Comparison of ENCODE assay signal across 22 cellular contexts in genomic region chr3:19891740-19892139, GRCh38. TPM values are rescaled to one million over a fixed set of nuclear protein-coding genes. Genes with fewer than 3 reads are reported as not detected.
DNase-seq lines count a peak whose midpoint lies in the region; ATAC-seq, FAIRE-seq and TF ChIP-seq lines count a peak whose summit lies in the region.
"Had no signal": no experiment of that assay in that cellular context is flagged by ENCODE, and none has a peak within 500 bp of the region (broad histone marks: within the 10 kb centered on the region; RNA-seq: fewer than 3 reads in every experiment).

No MANE protein-coding gene starts in this region.

- no peak overlapping the region for H3K4me2 ChIP-seq in IMR-90 (ENCODE audit: low read depth, low read length)
- H3K4me2 ChIP-seq in K562 (ENCODE audit: insufficient read depth, low read length), result no peak overlapping the region
- H3K4me2 ChIP-seq: KMS-11 had no signal

- TF ChIP-seq CTCF in IMR-90 (conservative IDR thresholded peaks at IDR 0.05; ENCODE audit: low read depth, low read length) (no peak), K562 (IDR thresholded peaks at IDR 0.05 in 2 of 3, conservative IDR thresholded peaks at IDR 0.05 in 1 of 3; ENCODE audit: insufficient read depth in 2 of 3, low read depth in 1 of 3, low read length in 3 of 3) (no peak), foreskin keratinocyte (conservative IDR thresholded peaks at IDR 0.05) (no peak), transverse colon (IDR thresholded peaks at IDR 0.05) (no peak)

- dilution Hi-C loops in IMR-90 (cut with HindIII; ENCODE audit: low sequenced_read_pairs, unreplicated experiment), result no loop called here

- H2BK120ac ChIP-seq in IMR-90 (ENCODE audit: low read depth, low read length), result peak overlapping the region; percentile 28; the same call in 1 of the 2 replicates

- H3K36me3 ChIP-seq in IMR-90 (ENCODE audit: control insufficient read depth, insufficient read depth, low read length) (no peaks in the 10 kb centered on the region), K562 (ENCODE audit: control insufficient read depth, insufficient read depth, low read length) (no peaks in the 10 kb centered on the region), transverse colon (no peaks in the 10 kb centered on the region)
- H3K36me3 ChIP-seq: sigmoid colon had no signal

- H3K4ac ChIP-seq in IMR-90 (ENCODE audit: low read depth, low read length), result 0 out of 2 replicates have a peak overlapping the region, but pooled peaks have one; percentile 57

- H3K4me3 ChIP-seq in IMR-90 (ENCODE audit: insufficient read depth, low read depth, low read length) (no peak overlapping the region), K562 (no peak overlapping the region), transverse colon (no peak overlapping the region)
- H3K4me3 ChIP-seq: lung, sigmoid colon had no signal

- H4K8ac ChIP-seq in IMR-90 (ENCODE audit: low read depth in 2 of 2, low read length in 2 of 2), result no peak overlapping the region

- peak overlapping the region; percentile 29; the same call in 1 of the 3 replicates for H2BK15ac ChIP-seq in IMR-90 (ENCODE audit: low read depth, low read length)

- no peak for TF ChIP-seq EP300 in K562 (IDR thresholded peaks at IDR 0.05; ENCODE audit: low read length)
- no peak for TF ChIP-seq EP300 in transverse colon (IDR thresholded peaks at IDR 0.05; ENCODE audit: low read depth)

- H3K79me1 ChIP-seq in IMR-90 (ENCODE audit: low read depth in 1 of 2, low read length in 2 of 2), result no peaks in the 10 kb centered on the region

- H2AFZ ChIP-seq in IMR-90 (replicated peaks; ENCODE audit: low read length, poor library complexity) (no peak overlapping the region), K562 (ENCODE audit: low read depth, low read length) (no peak overlapping the region)

- no peaks in the 10 kb centered on the region for H3K9me3 ChIP-seq in IMR-90 (ENCODE audit: control insufficient read depth, insufficient read depth, low read length)
- no peaks in the 10 kb centered on the region for H3K9me3 ChIP-seq in K562 (replicated peaks; ENCODE audit: control insufficient read depth, insufficient read depth, low read depth, low read length)
- no peaks in the 10 kb centered on the region for H3K9me3 ChIP-seq in transverse colon
- H3K9me3 ChIP-seq: sigmoid colon had no signal

- no peak overlapping the region for H3K23ac ChIP-seq in IMR-90 (ENCODE audit: low read depth, low read length)

- H3K4me1 ChIP-seq in IMR-90 (ENCODE audit: control insufficient read depth, insufficient read depth, low read length) (peaks cover 12% of the 10 kb centered on the region), K562 (replicated peaks in 1 of 2; ENCODE audit: control insufficient read depth in 2 of 2, insufficient read depth in 2 of 2, low read length in 2 of 2) (peaks cover 0 to 17% of the 10 kb centered on the region in 2 experiments; a peak in 3 of 5 replicates), foreskin keratinocyte (peaks cover 6% of the 10 kb centered on the region), transverse colon (peaks cover 9 to 39% (median 18%) of the 10 kb centered on the region in 4 donors)

- no peak overlapping the region for H3K18ac ChIP-seq in IMR-90 (ENCODE audit: low read depth, low read length)

- no CpG with 5 or more reads among the region's 1 CpG for WGBS in IMR-90 (ENCODE audit: extremely low coverage in 2 of 2, insufficient read length in 1 of 2), 2 experiments
- WGBS in K562 (ENCODE audit: insufficient coverage, low coverage, missing lambda C conversion rate), result 29% methylated on average over 1 of the region's 1 CpG
- 65% methylated on average over 1 of the region's 1 CpG; no CpG with 5 or more reads in 1 of the 2 donors for WGBS in transverse colon (ENCODE audit: low coverage in 1 of 2), 2 donors

- H3K9ac ChIP-seq in IMR-90 (ENCODE audit: low read depth, low read length) (no peak overlapping the region), K562 (ENCODE audit: insufficient read depth in 1 of 2, low read depth in 2 of 2, low read length in 2 of 2) (no peak overlapping the region)
- H3K9ac ChIP-seq: KMS-11 had no signal

- H4K20me1 ChIP-seq in IMR-90 (ENCODE audit: insufficient read depth, low read length), result no peaks in the 10 kb centered on the region
- no peaks in the 10 kb centered on the region for H4K20me1 ChIP-seq in K562 (replicated peaks; ENCODE audit: control insufficient read depth, insufficient read depth, low read length)

- H4K91ac ChIP-seq in IMR-90 (ENCODE audit: insufficient read depth, low read depth, low read length), result no peak overlapping the region

- no peak overlapping the region for H2BK5ac ChIP-seq in IMR-90 (ENCODE audit: low read depth, low read length, poor library complexity, severe bottlenecking)

- POLR2A ChIA-PET in IMR-90 (lab: Charles Lee; ENCODE audit: unreplicated experiment) (no interaction called here), K562 (lab: Yijun Ruan, JAX) (no interaction called here), HEK293T (lab: Yijun Ruan, JAX) (no interaction called here)

- H2AK9ac ChIP-seq in IMR-90 (replicated peaks; ENCODE audit: low read depth, low read length, poor library complexity), result no peak overlapping the region

- H3K27me3 ChIP-seq in IMR-90 (ENCODE audit: control insufficient read depth, insufficient read depth, low read length) (no peaks in the 10 kb centered on the region), K562 (ENCODE audit: control insufficient read depth in 2 of 2, insufficient read depth in 2 of 2, low read length in 2 of 2) (no peaks in the 10 kb centered on the region), foreskin keratinocyte (no peaks in the 10 kb centered on the region), transverse colon (no peaks in the 10 kb centered on the region)
- H3K27me3 ChIP-seq: sigmoid colon had no signal

- BruUV-seq in IMR-90 (replicated peaks; lab: Mats Ljungman, UMichigan), result no TSS peak
- no TSS peak for BruUV-seq in K562 (replicated peaks; lab: Mats Ljungman, UMichigan)

- DNase-seq in IMR-90, result peak; percentile 61
- no peak for DNase-seq in K562 (ENCODE audit: extremely low read depth in 1 of 4, low spot score in 3 of 4)
- peak; percentile 42 to 76 for DNase-seq in foreskin keratinocyte
- DNase-seq in transverse colon, result peak; percentile 16
- no peak for DNase-seq in NCI-H146 (lab: John Stamatoyannopoulos, UW)
- DNase-seq in HEK293T (ENCODE audit: extremely low spot score), result no peak
- DNase-seq: activated B cell treated with CpG ODN at 0.5 μM for 24 hours; activated CD8-positive, alpha-beta memory T cell treated with anti-CD3 and anti-CD28 coated beads, Interleukin-2, amount 50 U/mL, for 4 hours; AML-193; CD8-positive, alpha-beta T cell; NCI-H1048; NCI-H1930; NCI-H2227 treated with DMSO at 0.1 percent for 48 hours; NCI-H82; Right ventricle myocardium superior; sigmoid colon had no signal

- peak overlapping the region; percentile 2; the same call in 1 of the 2 replicates for H3K14ac ChIP-seq in IMR-90 (replicated peaks; ENCODE audit: low read depth, low read length)

- FAIRE-seq in K562 (lab: Jason Lieb, UNC), result no peak
- FAIRE-seq: G401.6, HTR-8/SVneo had no signal

- TF ChIP-seq POLR2A in IMR-90 (IDR thresholded peaks at IDR 0.05; ENCODE audit: low read depth, low read length), result no peak
- TF ChIP-seq POLR2A in K562 (conservative IDR thresholded peaks at IDR 0.05), result no peak
- no peak for TF ChIP-seq POLR2A in transverse colon (IDR thresholded peaks at IDR 0.05)

- in situ Hi-C loops in IMR-90 (cut with MboI; ENCODE audit: low sequenced_read_pairs) (loop anchor here (5.0 kb wide), 1 partner anchor 51 kb away; no protein-coding TSS in a partner anchor), K562 (cut with MboI) (no loop called here), transverse colon (cut with MboI; ENCODE audit: low pct_ligation_motif_present in 1 of 4, low pct_unique_long_range_greater_than_20kb in 1 of 4, low sequenced_read_pairs in 3 of 4) (loop anchor here in 1 of 4 donors (10.0 kb wide), 1 partner anchor 53 kb away; the partner anchor contains the start of gene RAB5A)

- no peak overlapping the region for H3K56ac ChIP-seq in IMR-90 (ENCODE audit: extremely low read depth, insufficient read depth, low read length)

- TF ChIP-seq RAD21 in IMR-90 (IDR thresholded peaks at IDR 0.05; ENCODE audit: low read length), result no peak
- TF ChIP-seq RAD21 in K562 (CRISPR knock-in tag; conservative IDR thresholded peaks at IDR 0.05 in 1 of 2, IDR thresholded peaks at IDR 0.05 in 1 of 2), result no peak

- intact Hi-C loops in IMR-90 (cut with micrococcal nuclease), result no loop called here
- intact Hi-C loops in K562 (cut with micrococcal nuclease), result no loop called here
- intact Hi-C loops in transverse colon (cut with DNase I; ENCODE audit: low total_unique reads), result no loop called here

- no peak overlapping the region for H3K27ac ChIP-seq in IMR-90 (ENCODE audit: insufficient read depth, low read length)
- H3K27ac ChIP-seq in K562 (ENCODE audit: extremely low read depth, low read depth, low read length), result no peak overlapping the region
- no peak overlapping the region for H3K27ac ChIP-seq in foreskin keratinocyte
- H3K27ac ChIP-seq in transverse colon, result peak overlapping the region in 1 of 4 donors; percentile 6
- H3K27ac ChIP-seq: KMS-11, sigmoid colon had no signal

- peak overlapping the region; percentile 87; the same call in 1 of the 2 replicates for H2AK5ac ChIP-seq in IMR-90 (ENCODE audit: low read depth, low read length)

- CTCF ChIA-PET in IMR-90 (lab: Yijun Ruan, JAX) (no interaction called here), K562 (lab: Yijun Ruan, JAX; ENCODE audit: low intra/inter-chr PET ratio) (no interaction called here), HEK293T (lab: Yijun Ruan, JAX) (no interaction called here)

- H3K79me2 ChIP-seq in K562 (ENCODE audit: control insufficient read depth, insufficient read depth, low read length), result no peaks in the 10 kb centered on the region

- H4K5ac ChIP-seq in IMR-90 (ENCODE audit: low read depth, low read length), result no peak overlapping the region

- ATAC-seq in IMR-90 (ENCODE audit: low read depth), result no peak
- no peak for ATAC-seq in K562
- ATAC-seq in foreskin keratinocyte, result peak; percentile 64
- ATAC-seq in GM21423 (IDR thresholded peaks at IDR 0.05; ENCODE audit: unreplicated experiment), result no peak
- ATAC-seq: activated T-helper 17 cell treated with anti-CD3 and anti-CD28 coated beads, Interleukin-2, amount 50 U/mL, for 72 hours; CD8-positive, alpha-beta T cell had no signal

- H3K9me1 ChIP-seq in IMR-90 (ENCODE audit: insufficient read depth, low read length), result peaks cover 9% of the 10 kb centered on the region; the same call in 1 of the 2 replicates
- no peaks in the 10 kb centered on the region for H3K9me1 ChIP-seq in K562 (ENCODE audit: control insufficient read depth, insufficient read depth, low read length)

- no peak overlapping the region for H2BK20ac ChIP-seq in IMR-90 (ENCODE audit: low read depth, low read length)

RNA-seq across cellular contexts. Expression of gene EFHB, which starts 42.3 kb away (rescaled TPM):
- under 0.01 TPM in 2 replicates for total RNA-seq in IMR-90 (2012; rRNA removed)
- polyA plus RNA-seq in IMR-90 (2012; rRNA removed), result 0.30 and 1.0 TPM in 2 replicates
- polyA plus RNA-seq in IMR-90 (2012; cell fraction: cytosol; rRNA removed), result 0.19 and 0.62 TPM in 2 replicates
- 0.50 TPM in 1 of 2 replicates, not detected in the other for polyA plus RNA-seq in IMR-90 (2012; cell fraction: nucleus; rRNA removed; ENCODE audit: low replicate concordance)
- total RNA-seq in K562 (2011; cell fraction: chromatin; rRNA removed; ENCODE audit: low replicate concordance), result 2.6 and 4.1 TPM in 2 replicates
- total RNA-seq in K562 (2011; cell fraction: nucleolus; rRNA removed), result 6.8 and 7.6 TPM in 2 replicates
- 7.9 and 9.7 TPM in 2 replicates for total RNA-seq in K562 (2011; cell fraction: nucleoplasm; rRNA removed)
- total RNA-seq in K562 (2014; rRNA removed), result 2.0 and 4.0 TPM in 2 replicates
- 1.6 and 1.7 TPM in 2 replicates for total RNA-seq in K562 (2014; rRNA removed; fragmentation: Illumina TruSeq; extraction: Trizol)
- 1.5 and 1.7 TPM in 2 replicates for total RNA-seq in K562 (2015; rRNA removed; fragmentation: Illumina TruSeq; extraction: Trizol)
- total RNA-seq in K562 (2021), result 1.5 and 2.0 TPM in 2 replicates
- 1.4 and 2.3 TPM in 2 replicates for polyA plus RNA-seq in K562 (2011; rRNA removed)
- polyA plus RNA-seq in K562 (2011; cell fraction: cytosol; rRNA removed), result 0.86 and 1.1 TPM in 2 replicates
- polyA plus RNA-seq in K562 (2011; cell fraction: nucleus; rRNA removed), result 5.7 and 7.3 TPM in 2 replicates
- 2.5 and 2.6 TPM in 2 replicates for polyA plus RNA-seq in K562 (2012)
- 2.5 and 3.6 TPM in 2 replicates for polyA plus RNA-seq in K562 (2014; fragmentation: Illumina TruSeq; extraction: Trizol)
- polyA plus RNA-seq in K562 (2014; fragmentation: Nextera tagmentation; extraction: Ambion mirVana), result 1 to 10 TPM; 1.5 to 2.0 TPM
- polyA plus RNA-seq in K562 (2014; rRNA removed), result 1.8 and 2.4 TPM in 2 replicates
- polyA minus RNA-seq in K562 (2011; rRNA and poly(A)+ RNA removed), result 2.9 and 3.0 TPM in 2 replicates
- polyA minus RNA-seq in K562 (2011; cell fraction: cytosol; rRNA and poly(A)+ RNA removed), result 1.7 TPM in 1 of 2 replicates, not detected in the other
- 6.3 and 8.2 TPM in 2 replicates for polyA minus RNA-seq in K562 (2011; cell fraction: nucleus; rRNA and poly(A)+ RNA removed)
- total RNA-seq in foreskin keratinocyte, result 0.24 TPM in 1 of 2 replicates, not detected in the other
- polyA plus RNA-seq in foreskin keratinocyte, result 0.18 and 0.34 TPM in 2 replicates
- total RNA-seq in transverse colon, result under 1 TPM in 2 of 4 donors, not detected in 2; 0.64 to 0.68 TPM
- total RNA-seq: Right ventricle myocardium superior had no signal

RNA-seq across cellular contexts. Expression of gene RAB5A, which starts 55.2 kb away (rescaled TPM):
- total RNA-seq in IMR-90 (2012; rRNA removed) (46.4 and 82.8 TPM in 2 replicates), K562 (2014; rRNA removed) (35.9 and 49.0 TPM in 2 replicates), K562 (2014; rRNA removed; fragmentation: Illumina TruSeq; extraction: Trizol) (50.5 and 56.9 TPM in 2 replicates), K562 (2015; rRNA removed; fragmentation: Illumina TruSeq; extraction: Trizol) (60.9 and 64.2 TPM in 2 replicates), K562 (2021) (50.0 and 52.7 TPM in 2 replicates), foreskin keratinocyte (41.6 and 42.5 TPM in 2 replicates), transverse colon (100 to 1,000 TPM in 1 of 4 donors, 10 to 100 TPM in 3; 80.6 to 105 (median 87.5) TPM)
- polyA plus RNA-seq in IMR-90 (2012; rRNA removed) (33.3 and 37.2 TPM in 2 replicates), K562 (2011; rRNA removed) (36.7 and 47.2 TPM in 2 replicates), K562 (2014; fragmentation: Illumina TruSeq; extraction: Trizol) (52.5 and 58.4 TPM in 2 replicates), K562 (2014; fragmentation: Nextera tagmentation; extraction: Ambion mirVana) (10 to 100 TPM; 28.3 to 31.3 TPM), K562 (2014; rRNA removed) (36.8 and 42.7 TPM in 2 replicates), foreskin keratinocyte (22.6 and 24.8 TPM in 2 replicates)
- polyA plus RNA-seq in IMR-90 (2012; cell fraction: cytosol; rRNA removed), result 6.8 and 17.0 TPM in 2 replicates
- polyA plus RNA-seq in IMR-90 (2012; cell fraction: nucleus; rRNA removed; ENCODE audit: low replicate concordance), result 7.1 and 15.1 TPM in 2 replicates
- 45.0 and 88.5 TPM in 2 replicates for total RNA-seq in K562 (2011; cell fraction: chromatin; rRNA removed; ENCODE audit: low replicate concordance)
- total RNA-seq in K562 (2011; cell fraction: nucleolus; rRNA removed), result 31.9 and 35.0 TPM in 2 replicates
- total RNA-seq in K562 (2011; cell fraction: nucleoplasm; rRNA removed), result 38.7 and 58.9 TPM in 2 replicates
- 18.8 and 20.0 TPM in 2 replicates for polyA plus RNA-seq in K562 (2011; cell fraction: cytosol; rRNA removed)
- 15.8 and 17.9 TPM in 2 replicates for polyA plus RNA-seq in K562 (2011; cell fraction: nucleus; rRNA removed)
- polyA plus RNA-seq in K562 (2012), result 38.1 and 50.5 TPM in 2 replicates
- polyA minus RNA-seq in K562 (2011; rRNA and poly(A)+ RNA removed), result 65.6 and 73.3 TPM in 2 replicates
- polyA minus RNA-seq in K562 (2011; cell fraction: cytosol; rRNA and poly(A)+ RNA removed), result 28.4 and 37.9 TPM in 2 replicates
- polyA minus RNA-seq in K562 (2011; cell fraction: nucleus; rRNA and poly(A)+ RNA removed), result 37.8 and 56.4 TPM in 2 replicates

Comparison
In these comparisons a context has a peak if more than half of its experiments do, and no peak if none do; other contexts are left out.
1. DNase-seq: peak in IMR-90 (single experiment), foreskin keratinocyte (2 of 2) and transverse colon (single experiment); none in K562 (0 of 4), NCI-H146 (single experiment) and HEK293T (single experiment).